8 cellular contexts compared by ENCODE assay signal in genomic region chr2:127829845-127830246, GRCh38.
DNase-seq lines count a peak whose midpoint lies in the region; ATAC-seq and TF ChIP-seq lines count a peak whose summit lies in the region.

No MANE protein-coding gene starts in this region.

- DNase-seq in GM19240 (ENCODE audit: insufficient read length, low spot score) (peak; percentile 75), HPDE6-E6E7 (ENCODE audit: extremely low spot score) (no peak), NCI-H446 (lab: John Stamatoyannopoulos, UW) (no peak), putamen (ENCODE audit: low spot score) (no peak)
- peak; percentile 24 to 69 for DNase-seq in central memory CD8-positive, alpha-beta T cell (ENCODE audit: low spot score in 2 of 2)
- peak; percentile 37 for DNase-seq in stimulated activated CD8-positive, alpha-beta memory T cell treated with anti-CD3 and anti-CD28 coated beads, Interleukin-4, amount 100 ng/mL, for 24 hours (ENCODE audit: low read depth)

- peak overlapping the region; percentile 46 for H3K4me3 ChIP-seq in SU-DHL-6 (ENCODE audit: insufficient read depth, low read length, poor library complexity, severe bottlenecking)

- ATAC-seq in HG03095 (IDR thresholded peaks at IDR 0.05; ENCODE audit: unreplicated experiment) = peak; percentile 99
- peak; percentile 99 for ATAC-seq in central memory CD8-positive, alpha-beta T cell (replicated peaks; ENCODE audit: extremely low read depth, poor library complexity, severe bottlenecking)

- peak overlapping the region; percentile 90 for H3K4me2 ChIP-seq in SU-DHL-6 (ENCODE audit: low read depth, low read length, poor library complexity, severe bottlenecking)

- no peaks in the 10 kb centered on the region; the same call in 1 of the 2 replicates for H3K36me3 ChIP-seq in SU-DHL-6 (ENCODE audit: low read length)

- H3K4me3 Mint-ChIP-seq in central memory CD8-positive, alpha-beta T cell = peak overlapping the region; percentile 21

- peak overlapping the region; percentile 91 for H3K27ac Mint-ChIP-seq in central memory CD8-positive, alpha-beta T cell (ENCODE audit: low read depth)

- TF ChIP-seq CTCF in SU-DHL-6 (IDR thresholded peaks at IDR 0.05; ENCODE audit: insufficient read depth, low read length, poor library complexity, severe bottlenecking) = no peak

- H3K9me3 Mint-ChIP-seq in central memory CD8-positive, alpha-beta T cell = no peaks in the 10 kb centered on the region

- H3F3A ChIP-seq in SU-DHL-6 (ENCODE audit: insufficient read depth) = peaks cover 8% of the 10 kb centered on the region

- H3K36me3 Mint-ChIP-seq in central memory CD8-positive, alpha-beta T cell (ENCODE audit: insufficient read depth) = peaks cover 4% of the 10 kb centered on the region

- no peaks in the 10 kb centered on the region for H3K79me2 ChIP-seq in SU-DHL-6 (ENCODE audit: insufficient read depth, low read length)

- no peaks in the 10 kb centered on the region for H3K27me3 ChIP-seq in SU-DHL-6 (ENCODE audit: low read length)

- no peaks in the 10 kb centered on the region for H4K20me1 ChIP-seq in SU-DHL-6 (ENCODE audit: low read depth, low read length)

- peak overlapping the region; percentile 46 for H3K9ac ChIP-seq in SU-DHL-6 (ENCODE audit: low read length)

- peaks cover 15% of the 10 kb centered on the region; the same call in 1 of the 2 replicates for H3K9me3 ChIP-seq in SU-DHL-6 (ENCODE audit: insufficient read depth, low read length)

- no peaks in the 10 kb centered on the region for H3K9me2 ChIP-seq in SU-DHL-6 (replicated peaks; ENCODE audit: insufficient read depth, low read length)

- H2AFZ ChIP-seq in SU-DHL-6 (ENCODE audit: low read depth, low read length, severe bottlenecking) = no peak overlapping the region

- H3K27ac ChIP-seq in SU-DHL-6 (ENCODE audit: low read depth, low read length) = peak overlapping the region; percentile 96

- no peaks in the 10 kb centered on the region for H3K27me3 Mint-ChIP-seq in central memory CD8-positive, alpha-beta T cell

- peaks cover 14% of the 10 kb centered on the region for H3K4me1 Mint-ChIP-seq in central memory CD8-positive, alpha-beta T cell

Comparison
In these comparisons a context has a peak if more than half of its experiments do, and no peak if none do; other contexts are left out.
1. DNase-seq: peak in GM19240 (single experiment), central memory CD8-positive, alpha-beta T cell (2 of 2) and stimulated activated CD8-positive, alpha-beta memory T cell treated with anti-CD3 and anti-CD28 coated beads, Interleukin-4, amount 100 ng/mL, for 24 hours (single experiment); none in HPDE6-E6E7 (single experiment), NCI-H446 (0 of 2) and putamen (single experiment).